In genomic region chr22:36900880-36901279, GRCh38 we compare ENCODE assay signal across 18 cellular contexts. TPM values are rescaled to one million over a fixed set of nuclear protein-coding genes. Genes with fewer than 3 reads are reported as not detected.
A peak's percentile ranks its signal among the peaks of the same experiment; 100 is the strongest.
DNase-seq lines count a peak whose midpoint lies in the region; ATAC-seq and TF ChIP-seq lines count a peak whose summit lies in the region.
"Had no signal": no experiment of that assay in that cellular context is flagged by ENCODE, and none has a peak within 500 bp of the region (broad histone marks: within the 10 kb centered on the region; RNA-seq: fewer than 3 reads in every experiment).

No MANE protein-coding gene starts in this region.

- POLR2A ChIA-PET in activated CD4-positive, alpha-beta T cell treated with anti-CD3 and anti-CD28 coated beads, Interleukin-2, amount 10 ng/mL, durations not matched to agents 7 days and 5 days (lab: Charles Lee) = no interaction called here

- H3K4me3 ChIP-seq in HUES64 (ENCODE audit: low read length) (no peak overlapping the region), endodermal cell (ENCODE audit: low read length) (no peak overlapping the region), skin epidermis (no peak overlapping the region), right atrium auricular region (no peak overlapping the region)
- H3K4me3 ChIP-seq: A549, thoracic aorta had no signal

- peaks cover 14% of the 10 kb centered on the region for H3K4me1 ChIP-seq in HUES64 (ENCODE audit: insufficient read depth, low read length)
- H3K4me1 ChIP-seq in endodermal cell (ENCODE audit: control insufficient read depth, insufficient read depth, low read length) = peaks cover 9% of the 10 kb centered on the region
- no peaks in the 10 kb centered on the region for H3K4me1 ChIP-seq in right atrium auricular region
- H3K4me1 ChIP-seq: A549 had no signal

- peaks cover 26% of the 10 kb centered on the region for H3K4me1 Mint-ChIP-seq in activated CD4-positive, alpha-beta T cell treated with anti-CD3 and anti-CD28 coated beads, Interleukin-2, amount 10 ng/mL, durations not matched to agents 7 days and 5 days
- H3K4me1 Mint-ChIP-seq in endodermal cell = peaks cover 12% of the 10 kb centered on the region

- peak overlapping the region; percentile 65 for H3K27ac Mint-ChIP-seq in activated CD4-positive, alpha-beta T cell treated with anti-CD3 and anti-CD28 coated beads, Interleukin-2, amount 10 ng/mL, durations not matched to agents 7 days and 5 days
- H3K27ac Mint-ChIP-seq in endodermal cell = peak overlapping the region; percentile 50

- no peak for DNase-seq in activated CD4-positive, alpha-beta T cell treated with anti-CD3 and anti-CD28 coated beads, Interleukin-2, amount 10 ng/mL, durations not matched to agents 7 days and 5 days
- no peak for DNase-seq in activated CD4-positive, alpha-beta T cell treated with anti-CD3 and anti-CD28 coated beads for 4 hours
- DNase-seq in endodermal cell = peak; percentile 91
- DNase-seq in right atrium auricular region (ENCODE audit: low spot score) = no peak
- DNase-seq: activated CD4-positive, CD25-positive, alpha-beta regulatory T cell; effector memory CD4-positive, alpha-beta T cell; naive thymus-derived CD4-positive, alpha-beta T cell; NCI-H187 treated with DMSO at 0.1 percent for 48 hours; retina had no signal

- peak overlapping the region; percentile 75; the same call in 1 of the 2 replicates for H3K27ac ChIP-seq in HUES64 (ENCODE audit: low read depth, low read length)
- H3K27ac ChIP-seq in endodermal cell (ENCODE audit: low read depth, low read length) = no peak overlapping the region
- H3K27ac ChIP-seq in skin epidermis = peak overlapping the region in 13 of 21 experiments; percentile 9 to 76 (median 34)
- no peak overlapping the region for H3K27ac ChIP-seq in right atrium auricular region
- H3K27ac ChIP-seq: A549, thoracic aorta had no signal

- H3K36me3 ChIP-seq in HUES64 (ENCODE audit: insufficient read depth, low read length) (no peaks in the 10 kb centered on the region), endodermal cell (ENCODE audit: control insufficient read depth, insufficient read depth, low read length) (no peaks in the 10 kb centered on the region), right atrium auricular region (no peaks in the 10 kb centered on the region)
- H3K36me3 ChIP-seq: thoracic aorta had no signal

- H3K27me3 ChIP-seq in HUES64 (ENCODE audit: insufficient read depth, low read length) (no peaks in the 10 kb centered on the region), endodermal cell (ENCODE audit: control insufficient read depth, insufficient read depth, low read length, poor library complexity, severe bottlenecking) (no peaks in the 10 kb centered on the region), right atrium auricular region (no peaks in the 10 kb centered on the region)

- peaks cover 4% of the 10 kb centered on the region for H3K36me3 Mint-ChIP-seq in activated CD4-positive, alpha-beta T cell treated with anti-CD3 and anti-CD28 coated beads, Interleukin-2, amount 10 ng/mL, durations not matched to agents 7 days and 5 days (ENCODE audit: low read depth)
- H3K36me3 Mint-ChIP-seq in endodermal cell (ENCODE audit: low read depth) = no peaks in the 10 kb centered on the region

- peaks cover 24% of the 10 kb centered on the region for H3K9me3 Mint-ChIP-seq in activated CD4-positive, alpha-beta T cell treated with anti-CD3 and anti-CD28 coated beads, Interleukin-2, amount 10 ng/mL, durations not matched to agents 7 days and 5 days
- peaks cover 26% of the 10 kb centered on the region for H3K9me3 Mint-ChIP-seq in endodermal cell

- no peak for ATAC-seq in HG02970 (IDR thresholded peaks at IDR 0.05; ENCODE audit: low FRiP score, unreplicated experiment)
- ATAC-seq in GM18870 (IDR thresholded peaks at IDR 0.05; ENCODE audit: unreplicated experiment) = no peak
- ATAC-seq: A549, Panc1 had no signal

- H3K9me3 ChIP-seq in HUES64 (ENCODE audit: insufficient read depth, low read depth, low read length) (peaks cover 8% of the 10 kb centered on the region), endodermal cell (ENCODE audit: control insufficient read depth, low read length) (peaks cover 13% of the 10 kb centered on the region), right atrium auricular region (peaks cover 0 to 15% of the 10 kb centered on the region in 2 donors)
- H3K9me3 ChIP-seq: A549 had no signal

- H3K9ac ChIP-seq in HUES64 (ENCODE audit: low read depth, low read length) (no peak overlapping the region), endodermal cell (ENCODE audit: extremely low read depth, low read length, poor library complexity, severe bottlenecking) (no peak overlapping the region)

- H3K27me3 Mint-ChIP-seq in activated CD4-positive, alpha-beta T cell treated with anti-CD3 and anti-CD28 coated beads, Interleukin-2, amount 10 ng/mL, durations not matched to agents 7 days and 5 days = peaks cover 23% of the 10 kb centered on the region
- H3K27me3 Mint-ChIP-seq in endodermal cell (ENCODE audit: insufficient read depth) = peaks cover 26% of the 10 kb centered on the region

- TF ChIP-seq CTCF in endodermal cell (conservative IDR thresholded peaks at IDR 0.05) (no peak), right atrium auricular region (IDR thresholded peaks at IDR 0.05) (no peak)

- WGBS in HUES64 = 9% methylated on average over 4 of the region's 4 CpGs
- WGBS in endodermal cell (ENCODE audit: insufficient coverage in 1 of 2, insufficient read length in 1 of 2), 2 experiments = 23 to 24% methylated on average over 3 to 4 of the region's 4 CpGs

- CTCF ChIA-PET in activated CD4-positive, alpha-beta T cell treated with anti-CD3 and anti-CD28 coated beads, Interleukin-2, amount 10 ng/mL, durations not matched to agents 7 days and 5 days (lab: Charles Lee) = interaction anchor here (1.0 to 2.0 kb wide), 6 partner anchors 11 to 45 kb away, joined by 3 to 7 read pairs (median 4); partner anchors contain the start of gene NCF4

- H3K4me3 Mint-ChIP-seq in activated CD4-positive, alpha-beta T cell treated with anti-CD3 and anti-CD28 coated beads, Interleukin-2, amount 10 ng/mL, durations not matched to agents 7 days and 5 days = no peak overlapping the region
- H3K4me3 Mint-ChIP-seq in endodermal cell = no peak overlapping the region

RNA-seq across cellular contexts. Expression of gene CSF2RB, which starts 12.5 kb away (rescaled TPM):
- under 1 TPM; 0.58 to 0.67 TPM for total RNA-seq in activated CD4-positive, alpha-beta T cell treated with anti-CD3 and anti-CD28 coated beads, Interleukin-2, amount 10 ng/mL, durations not matched to agents 7 days and 5 days
- not detected for polyA plus RNA-seq in HUES64 (2013, experiment 1 of 2)
- polyA plus RNA-seq in HUES64 (2013, experiment 2 of 2) = not detected
- total RNA-seq in endodermal cell (not detected), right atrium auricular region (1 to 10 TPM; 1.8 to 4.2 TPM)
- polyA plus RNA-seq in endodermal cell (2013, experiment 1 of 2) = not detected
- polyA plus RNA-seq in endodermal cell (2013, experiment 2 of 2) = not detected
- total RNA-seq: MCF 10A, NCI-H460 had no signal
- polyA plus RNA-seq: A549; naive thymus-derived CD4-positive, alpha-beta T cell had no signal

RNA-seq across cellular contexts. Expression of gene NCF4, which starts 40.1 kb away (rescaled TPM):
- total RNA-seq in activated CD4-positive, alpha-beta T cell treated with anti-CD3 and anti-CD28 coated beads, Interleukin-2, amount 10 ng/mL, durations not matched to agents 7 days and 5 days = 10 to 100 TPM; 22.7 to 23.3 TPM
- polyA plus RNA-seq in HUES64 (2013, experiment 1 of 2) = not detected
- polyA plus RNA-seq in HUES64 (2013, experiment 2 of 2) = not detected
- total RNA-seq in endodermal cell = not detected
- polyA plus RNA-seq in endodermal cell (2013, experiment 1 of 2) = not detected
- not detected for polyA plus RNA-seq in endodermal cell (2013, experiment 2 of 2)
- 1 to 10 TPM; 3.9 to 7.0 TPM for total RNA-seq in right atrium auricular region
- total RNA-seq: MCF 10A, NCI-H460 had no signal
- polyA plus RNA-seq: A549 had no signal

Comparison
In these comparisons a context has a peak if more than half of its experiments do, and no peak if none do; other contexts are left out.
1. H3K27ac ChIP-seq: peak in HUES64 (single experiment) and skin epidermis (13 of 21); none in endodermal cell (single experiment) and right atrium auricular region (0 of 2).
2. RNA of gene NCF4, which starts 40.1 kb away (total RNA-seq): 22.7 to 23.3 TPM in activated CD4-positive, alpha-beta T cell treated with anti-CD3 and anti-CD28 coated beads, Interleukin-2, amount 10 ng/mL, durations not matched to agents 7 days and 5 days and 3.9 to 7.0 TPM in right atrium auricular region; not detected in endodermal cell; every median in the first group is over 4 times any median in the second.